In genomic region chr9:97638666-97639065, GRCh38 we compare ENCODE assay signal across 13 cellular contexts. TPM values are rescaled to one million over a fixed set of nuclear protein-coding genes. Genes with fewer than 3 reads are reported as not detected.
DNase-seq lines count a peak whose midpoint lies in the region; ATAC-seq and TF ChIP-seq lines count a peak whose summit lies in the region.
"Had no signal": no experiment of that assay in that cellular context is flagged by ENCODE, and none has a peak within 500 bp of the region (broad histone marks: within the 10 kb centered on the region; RNA-seq: fewer than 3 reads in every experiment).

No MANE protein-coding gene starts in this region.

- H3K9ac ChIP-seq in OCI-LY1 (ENCODE audit: low read length), result no peak overlapping the region

- H3K9me3 ChIP-seq in left ventricle myocardium inferior (replicated peaks) (no peaks in the 10 kb centered on the region), right atrium auricular region (no peaks in the 10 kb centered on the region), OCI-LY1 (ENCODE audit: low read length) (no peaks in the 10 kb centered on the region), thoracic aorta (no peaks in the 10 kb centered on the region)

- H3K4me3 ChIP-seq in left ventricle myocardium inferior, result no peak overlapping the region
- no peak overlapping the region for H3K4me3 ChIP-seq in right atrium auricular region
- H3K4me3 ChIP-seq in OCI-LY1 (ENCODE audit: low read depth, low read length, poor library complexity, severe bottlenecking), result no peak overlapping the region
- H3K4me3 ChIP-seq in thoracic aorta, result no peak overlapping the region

- intact Hi-C loops in left ventricle myocardium inferior (cut with micrococcal nuclease), result no loop called here

- ATAC-seq in thoracic aorta (ENCODE audit: insufficient number of reproducible peaks, low FRiP score, low read depth), result no peak

- H3K27ac ChIP-seq in left ventricle myocardium inferior (replicated peaks), result no peak overlapping the region
- no peak overlapping the region for H3K27ac ChIP-seq in right atrium auricular region
- H3K27ac ChIP-seq in OCI-LY1 (ENCODE audit: low read depth, low read length, poor library complexity, severe bottlenecking), result no peak overlapping the region
- peak overlapping the region; percentile 21 for H3K27ac ChIP-seq in cingulate gyrus (ENCODE audit: low read depth, low read length)
- H3K27ac ChIP-seq in thoracic aorta, result no peak overlapping the region

- no peaks in the 10 kb centered on the region for H4K20me1 ChIP-seq in OCI-LY1 (ENCODE audit: insufficient read depth, low read length)

- H3F3A ChIP-seq in OCI-LY1 (ENCODE audit: insufficient read depth, low read length), result no peaks in the 10 kb centered on the region

- DNase-seq in left ventricle myocardium inferior (no peak), right atrium auricular region (ENCODE audit: low spot score) (no peak), thoracic aorta (ENCODE audit: low spot score) (no peak), D341Med (ENCODE audit: low spot score) (no peak), UCSD-AML1 (lab: John Stamatoyannopoulos, UW; ENCODE audit: unreplicated experiment) (no peak), kidney tubule cell (ENCODE audit: low spot score) (no peak)
- DNase-seq: activated naive CD4-positive, alpha-beta T cell; CD4-positive, alpha-beta T cell; hippocampal formation; NCI-H146; RPMI8226 had no signal

- TF ChIP-seq CTCF in left ventricle myocardium inferior (IDR thresholded peaks at IDR 0.05; ENCODE audit: borderline replicate concordance) (peak; percentile 11), right atrium auricular region (IDR thresholded peaks at IDR 0.05) (peak in 1 of 2 donors; percentile 19), OCI-LY1 (IDR thresholded peaks at IDR 0.05; ENCODE audit: low read length) (peak; percentile 31; the same call in 1 of the 2 replicates), thoracic aorta (IDR thresholded peaks at IDR 0.05) (peak; percentile 13)

- H3K36me3 ChIP-seq in left ventricle myocardium inferior (peaks cover 24% of the 10 kb centered on the region), right atrium auricular region (peaks cover 23% of the 10 kb centered on the region), OCI-LY1 (ENCODE audit: insufficient read depth, low read length) (peaks cover 40% of the 10 kb centered on the region), thoracic aorta (peaks cover 6% of the 10 kb centered on the region)

- H3K27me3 ChIP-seq in left ventricle myocardium inferior (ENCODE audit: low read depth), result no peaks in the 10 kb centered on the region
- H3K27me3 ChIP-seq in right atrium auricular region, result no peaks in the 10 kb centered on the region
- no peaks in the 10 kb centered on the region for H3K27me3 ChIP-seq in OCI-LY1 (ENCODE audit: insufficient read depth, low read length)
- H3K27me3 ChIP-seq in thoracic aorta (replicated peaks; ENCODE audit: insufficient read depth), result no peaks in the 10 kb centered on the region

- H3K4me2 ChIP-seq in OCI-LY1 (ENCODE audit: low read length), result no peak overlapping the region

- no peak overlapping the region for H2AFZ ChIP-seq in OCI-LY1 (ENCODE audit: low read length)

- no peaks in the 10 kb centered on the region for H3K9me2 ChIP-seq in OCI-LY1 (ENCODE audit: low read depth, low read length)

- H3K79me2 ChIP-seq in OCI-LY1 (ENCODE audit: insufficient read depth, low read length), result peaks cover 88% of the 10 kb centered on the region

- peaks cover 75% of the 10 kb centered on the region for H3K4me1 ChIP-seq in left ventricle myocardium inferior
- H3K4me1 ChIP-seq in right atrium auricular region, result peaks cover 0 to 47% of the 10 kb centered on the region in 2 donors
- peaks cover 39% of the 10 kb centered on the region for H3K4me1 ChIP-seq in OCI-LY1 (ENCODE audit: insufficient read depth, low read length, severe bottlenecking)
- H3K4me1 ChIP-seq in thoracic aorta (ENCODE audit: control insufficient read depth in 1 of 2, low read depth in 2 of 2), result peaks cover 21 to 38% of the 10 kb centered on the region in 2 donors

RNA-seq across cellular contexts. Expression of gene NCBP1, which starts 5.0 kb away (rescaled TPM):
- total RNA-seq in left ventricle myocardium inferior (22.5 TPM), right atrium auricular region (10 to 100 TPM; 14.1 to 18.5 TPM), thoracic aorta (10 to 100 TPM; 16.1 to 28.7 TPM)

RNA-seq across cellular contexts. Expression of gene TSTD2, which starts 5.5 kb away (rescaled TPM):
- total RNA-seq in left ventricle myocardium inferior, result 24.5 TPM
- total RNA-seq in right atrium auricular region, result 10 to 100 TPM; 13.9 to 14.0 TPM
- total RNA-seq in thoracic aorta, result 10 to 100 TPM; 13.1 to 51.4 TPM

RNA-seq across cellular contexts. Expression of gene XPA, which starts 58.5 kb away (rescaled TPM):
- total RNA-seq in left ventricle myocardium inferior (5.8 TPM), right atrium auricular region (1 to 10 TPM; 6.9 to 7.9 TPM), thoracic aorta (10 to 100 TPM; 15.0 to 23.2 TPM)
